Comparison of ENCODE assay signal across 21 cellular contexts in genomic region chr4:109810580-109811387, GRCh38. TPM values are rescaled to one million over a fixed set of nuclear protein-coding genes. Genes with fewer than 3 reads are reported as not detected.
"Had no signal": no experiment of that assay in that cellular context is flagged by ENCODE, and none has a peak within 500 bp of the region (broad histone marks: within the 10 kb centered on the region; RNA-seq: fewer than 3 reads in every experiment).

No MANE protein-coding gene starts in this region.

- H3K4me3 ChIP-seq: ascending aorta, gastrocnemius medialis, smooth muscle cell, stomach, upper lobe of right lung had no signal

- H3K4me3 Mint-ChIP-seq: activated naive CD4-positive, alpha-beta T cell treated with anti-CD3 and anti-CD28 coated beads, Interleukin-2, amount 50 U/mL, for 24 hours; natural killer cell had no signal

- H2AFZ ChIP-seq: parathyroid adenoma had no signal

- H3K4me2 ChIP-seq: smooth muscle cell had no signal

- H3K9me3 ChIP-seq: ascending aorta, gastrocnemius medialis, stomach, upper lobe of right lung had no signal

- H3K27ac ChIP-seq: ascending aorta, gastrocnemius medialis, parathyroid adenoma, stomach, upper lobe of right lung had no signal

- H3K36me3 ChIP-seq: ascending aorta, gastrocnemius medialis, stomach, upper lobe of right lung had no signal

- H3K36me3 Mint-ChIP-seq: natural killer cell had no signal

- H3K4me1 ChIP-seq: ascending aorta, parathyroid adenoma, upper lobe of right lung had no signal

- DNase-seq: activated CD4-positive, alpha-beta T cell treated with anti-CD3 and anti-CD28 coated beads, Interleukin-2, amount 50 U/mL, for 1 hour; activated CD4-positive, CD25-positive, alpha-beta regulatory T cell; activated CD8-positive, alpha-beta memory T cell treated with anti-CD3 and anti-CD28 coated beads, Interleukin-2, amount 50 U/mL, for 4 hours; activated effector memory CD4-positive, alpha-beta T cell treated with anti-CD3 and anti-CD28 coated beads, Interleukin-2, amount 50 U/mL, for 16 hours; activated T-cell treated with anti-CD3 and anti-CD28 coated beads, Interleukin-2, amount 50 U/mL, for 48 hours; effector CD4-positive, alpha-beta T cell; gastrocnemius medialis; head of caudate nucleus; left cardiac atrium; mesenchymal stem cell; natural killer cell; stimulated activated CD4-positive, alpha-beta T cell treated with anti-CD3 and anti-CD28 coated beads, Interleukin-4, amount 100 ng/mL, for 1 hour; stomach; T-helper 9 cell; upper lobe of right lung had no signal

- ATAC-seq: esophagus mucosa, gastrocnemius medialis, left cardiac atrium, natural killer cell, sciatic nerve, upper lobe of right lung had no signal

- H3K27ac Mint-ChIP-seq: activated naive CD4-positive, alpha-beta T cell treated with anti-CD3 and anti-CD28 coated beads, Interleukin-2, amount 50 U/mL, for 24 hours; natural killer cell had no signal

- H3K79me2 ChIP-seq: parathyroid adenoma had no signal

- H3K27me3 ChIP-seq: ascending aorta, gastrocnemius medialis, stomach, upper lobe of right lung had no signal

- H3K9me3 Mint-ChIP-seq: activated naive CD4-positive, alpha-beta T cell treated with anti-CD3 and anti-CD28 coated beads, Interleukin-2, amount 50 U/mL, for 24 hours; natural killer cell had no signal

- H3K9ac ChIP-seq: parathyroid adenoma had no signal

RNA-seq across cellular contexts. Expression of gene GAR1, which starts 4.8 kb away (rescaled TPM):
- total RNA-seq: ascending aorta had no signal

RNA-seq across cellular contexts. Expression of gene CFI, which starts 9.0 kb away (rescaled TPM):
- total RNA-seq: natural killer cell had no signal

RNA-seq across cellular contexts. Expression of gene RRH, which starts 17.0 kb away (rescaled TPM):
- total RNA-seq: ascending aorta, gastrocnemius medialis, left cardiac atrium, smooth muscle cell, upper lobe of right lung had no signal
- polyA plus RNA-seq: smooth muscle cell, stomach had no signal

RNA-seq across cellular contexts. Expression of gene LRIT3, which starts 37.1 kb away (rescaled TPM):
- total RNA-seq: ascending aorta, left cardiac atrium had no signal
- polyA plus RNA-seq: smooth muscle cell had no signal
